In the genomic region with DNA sequence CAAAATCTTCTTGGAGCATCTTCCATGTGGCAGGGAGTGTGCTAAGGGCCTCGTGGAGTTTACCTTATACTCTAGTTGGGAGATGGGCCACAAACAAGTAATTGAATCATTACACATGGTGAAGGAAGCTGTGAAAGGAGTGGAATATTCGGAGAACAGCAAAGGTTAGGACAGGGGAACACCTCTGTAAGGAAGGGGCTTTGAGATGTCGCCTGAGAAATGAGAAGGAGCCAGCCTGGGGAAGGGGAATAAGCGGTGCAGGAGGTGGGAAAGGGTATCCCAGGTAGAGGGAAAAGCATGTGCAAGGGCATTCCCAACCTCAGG, we compare ENCODE assay signal across 13 cellular contexts. TPM values are rescaled to one million over a fixed set of nuclear protein-coding genes. Genes with fewer than 3 reads are reported as not detected.
DNase-seq lines count a peak whose midpoint lies in the region; ATAC-seq and TF ChIP-seq lines count a peak whose summit lies in the region.
"Had no signal": no experiment of that assay in that cellular context is flagged by ENCODE, and none has a peak within 500 bp of the region (broad histone marks: within the 10 kb centered on the region; RNA-seq: fewer than 3 reads in every experiment).

No MANE protein-coding gene starts in this region.

- intact Hi-C loops in left lung (cut with DNase I), result no loop called here

- H3K9me3 ChIP-seq in AG04450 (ENCODE audit: control insufficient read depth, insufficient read depth, low read length) (peaks cover 9% of the 10 kb centered on the region), left lung (no peaks in the 10 kb centered on the region), skeletal muscle tissue (ENCODE audit: control insufficient read depth in 3 of 3, low read length in 3 of 3) (no peaks in the 10 kb centered on the region)

- POLR2A ChIA-PET in AG04450 (lab: Yijun Ruan, JAX) (interaction anchor here (1.5 to 2.5 kb wide), 3 partner anchors 21 to 40 kb away, joined by 6 to 10 read pairs (median 7); no protein-coding TSS in a partner anchor), RWPE1 (lab: Yijun Ruan, JAX; ENCODE audit: low non-redundant PET) (no interaction called here)

- DNase-seq in AG04450 (ENCODE audit: low read depth, low spot score) (no peak), RWPE1 (ENCODE audit: low spot score) (no peak), left lung (no peak), NCI-H1105 treated with DMSO at 0.1 percent for 48 hours (lab: John Stamatoyannopoulos, UW) (no peak), ACHN (no peak)
- DNase-seq: activated CD4-positive, alpha-beta T cell treated with anti-CD3 and anti-CD28 coated beads for 36 hours; activated T-cell treated with anti-CD3 and anti-CD28 coated beads, Interleukin-2, amount 50 U/mL, for 72 hours; brain microvascular endothelial cell; Kasumi-1; NCI-H1930 had no signal

- TF ChIP-seq CTCF in AG04450 (IDR thresholded peaks at IDR 0.05; ENCODE audit: low read depth, low read length), result no peak
- no peak for TF ChIP-seq CTCF in RWPE1 (conservative IDR thresholded peaks at IDR 0.05; ENCODE audit: low read depth)
- TF ChIP-seq CTCF in left lung (IDR thresholded peaks at IDR 0.05), result no peak

- H3K4me3 ChIP-seq in AG04450 (ENCODE audit: low read depth, low read length) (no peak overlapping the region), left lung (no peak overlapping the region), skeletal muscle tissue (ENCODE audit: low read length in 3 of 3) (no peak overlapping the region)

- H3K27ac ChIP-seq in AG04450 (ENCODE audit: low read depth, low read length) (peak overlapping the region; percentile 52), RWPE1 (peak overlapping the region; percentile 99), left lung (peak overlapping the region; percentile 89 to 96), skeletal muscle tissue (ENCODE audit: low read depth, low read length) (peak overlapping the region; percentile 69)
- H3K27ac ChIP-seq: brain microvascular endothelial cell had no signal

- H3K36me3 ChIP-seq in left lung (no peaks in the 10 kb centered on the region), skeletal muscle tissue (ENCODE audit: control insufficient read depth in 3 of 3, insufficient read depth in 3 of 3, low read length in 3 of 3) (no peaks in the 10 kb centered on the region)
- H3K36me3 ChIP-seq: brain microvascular endothelial cell had no signal

- no peak overlapping the region for H3K9ac ChIP-seq in skeletal muscle tissue (ENCODE audit: low read depth in 1 of 3, low read length in 3 of 3)

- H3K27me3 ChIP-seq in AG04450 (ENCODE audit: control insufficient read depth, insufficient read depth, low read length) (no peaks in the 10 kb centered on the region), left lung (no peaks in the 10 kb centered on the region), skeletal muscle tissue (ENCODE audit: control insufficient read depth in 3 of 3, insufficient read depth in 3 of 3, low read length in 3 of 3) (no peaks in the 10 kb centered on the region)
- H3K27me3 ChIP-seq: brain microvascular endothelial cell had no signal

- ATAC-seq in left lung (no peak), HG03442 (IDR thresholded peaks at IDR 0.05; ENCODE audit: unreplicated experiment) (no peak), GM21723 (IDR thresholded peaks at IDR 0.05; ENCODE audit: unreplicated experiment) (no peak)
- ATAC-seq: activated CD4-positive, alpha-beta T cell treated with anti-CD3 and anti-CD28 coated beads for 36 hours; activated T-cell treated with anti-CD3 and anti-CD28 coated beads, Interleukin-2, amount 50 U/mL, for 72 hours had no signal

- in situ Hi-C loops in ACHN (cut with HindIII; ENCODE audit: low pct_ligation_motif_present, low pct_unique_long_range_greater_than_20kb, low sequenced_read_pairs), result no loop called here

- H3K4me1 ChIP-seq in left lung (peaks cover 25 to 53% of the 10 kb centered on the region in 2 donors), skeletal muscle tissue (ENCODE audit: control insufficient read depth in 3 of 3, insufficient read depth in 3 of 3, low read length in 3 of 3) (peaks cover 18 to 34% (median 21%) of the 10 kb centered on the region in 3 donors)

- CTCF ChIA-PET in AG04450 (lab: Charles Lee) (interaction anchor here (2.2 to 11.4 kb wide), 2 partner anchors 27 to 53 kb away, joined by 7 to 169 read pairs; no protein-coding TSS in a partner anchor), RWPE1 (lab: Yijun Ruan, JAX) (interaction anchor here (0.6 to 1.3 kb wide), 2 partner anchors 52 to 103 kb away, joined by 4 to 6 read pairs; no protein-coding TSS in a partner anchor)

RNA-seq across cellular contexts. Expression of a gene that starts 2.2 kb away (rescaled TPM):
- 405 and 510 TPM in 2 replicates for polyA plus RNA-seq in AG04450 (2011; rRNA removed)
- polyA minus RNA-seq in AG04450 (2011; rRNA and poly(A)+ RNA removed), result 192 and 228 TPM in 2 replicates
- total RNA-seq in left lung (100 to 1,000 TPM; 496 to 576 TPM), skeletal muscle tissue (76.7 TPM)
